In genomic region chr19:21604351-21604926, GRCh38 we compare ENCODE assay signal across 8 cellular contexts.
A peak's percentile ranks its signal among the peaks of the same experiment; 100 is the strongest.
DNase-seq lines count a peak whose midpoint lies in the region; ATAC-seq and TF ChIP-seq lines count a peak whose summit lies in the region.

No MANE protein-coding gene starts in this region.

- peaks cover 26% of the 10 kb centered on the region for H3K4me1 Mint-ChIP-seq in type B pancreatic cell (ENCODE audit: unreplicated experiment)

- H3K4me3 ChIP-seq in choroid plexus epithelial cell (ENCODE audit: low read depth, low read length), result peak overlapping the region; percentile 22

- peaks cover 3% of the 10 kb centered on the region for H3K9me3 Mint-ChIP-seq in type B pancreatic cell

- H3K4me3 Mint-ChIP-seq in type B pancreatic cell, result peak overlapping the region; percentile 74

- DNase-seq in G401 (ENCODE audit: low spot score) (peak; percentile 42), NCI-H774 (lab: John Stamatoyannopoulos, UW) (peak; percentile 24), choroid plexus epithelial cell (ENCODE audit: low read depth) (peak; percentile 12), medulla oblongata (ENCODE audit: extremely low spot score) (peak; percentile 29), type B pancreatic cell (ENCODE audit: extremely low spot score, unreplicated experiment) (no peak)

- no peaks in the 10 kb centered on the region for H3K27me3 Mint-ChIP-seq in type B pancreatic cell

- TF ChIP-seq CTCF in choroid plexus epithelial cell (conservative IDR thresholded peaks at IDR 0.05; ENCODE audit: low read depth, low read length) (no peak), type B pancreatic cell (conservative IDR thresholded peaks at IDR 0.05) (no peak)

- H3K36me3 Mint-ChIP-seq in type B pancreatic cell, result no peaks in the 10 kb centered on the region

- in situ Hi-C loops in G401 (cut with HindIII; ENCODE audit: low sequenced_read_pairs), result no loop called here

- H3K27ac Mint-ChIP-seq in type B pancreatic cell, result peak overlapping the region; percentile 79

- ATAC-seq in HG03045 (IDR thresholded peaks at IDR 0.05; ENCODE audit: unreplicated experiment), result no peak
- ATAC-seq in GM19467 (IDR thresholded peaks at IDR 0.05; ENCODE audit: unreplicated experiment), result no peak
- ATAC-seq in GM21619 (IDR thresholded peaks at IDR 0.05; ENCODE audit: unreplicated experiment), result no peak
